Comparison of ENCODE assay signal across 8 cellular contexts in the genomic region with DNA sequence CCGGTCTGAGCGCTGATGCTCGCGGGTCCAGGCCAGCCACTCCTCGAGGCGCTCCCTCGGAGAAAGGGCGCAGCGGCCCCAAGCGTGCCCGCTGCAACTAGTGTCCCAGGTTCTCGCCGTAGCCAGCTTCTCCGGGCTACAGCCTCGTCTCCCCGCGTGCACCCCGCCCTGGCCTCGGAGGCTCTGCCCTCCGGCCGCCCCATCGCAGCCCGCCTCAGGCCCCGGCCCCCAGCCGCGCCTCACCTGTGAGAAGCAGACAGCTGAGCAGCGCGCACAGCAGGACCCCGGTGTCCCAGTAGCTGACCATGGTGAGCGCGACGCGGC. TPM values are rescaled to one million over a fixed set of nuclear protein-coding genes. Genes with fewer than 3 reads are reported as not detected.
DNase-seq lines count a peak whose midpoint lies in the region; ATAC-seq, FAIRE-seq and TF ChIP-seq lines count a peak whose summit lies in the region.

No MANE protein-coding gene starts in this region.

- no peaks in the 10 kb centered on the region for H3K36me3 ChIP-seq in small intestine (ENCODE audit: control insufficient read depth in 2 of 2, insufficient read depth in 2 of 2, low read length in 2 of 2)

- peaks cover 23 to 25% of the 10 kb centered on the region in 2 donors for H3K27me3 ChIP-seq in small intestine (ENCODE audit: control insufficient read depth in 2 of 2, insufficient read depth in 2 of 2, low read length in 2 of 2)

- FAIRE-seq in small intestine (lab: Jason Lieb, UNC) = no peak

- CTCF ChIA-PET in RWPE1 (lab: Yijun Ruan, JAX) = interaction anchor here (0.7 kb wide), 1 partner anchor 95 kb away, joined by 3 read pairs; no protein-coding TSS in a partner anchor

- no peaks in the 10 kb centered on the region for H3K4me1 ChIP-seq in small intestine (ENCODE audit: control insufficient read depth in 2 of 2, insufficient read depth in 1 of 2, low read depth in 1 of 2, low read length in 1 of 2)

- H3K4me3 ChIP-seq in small intestine (ENCODE audit: low read depth in 1 of 2, low read length in 2 of 2) = peak overlapping the region; percentile 22 to 47

- 1 to 3% (median 1%) methylated on average over 20 to 33 of the region's 33 CpGs for WGBS in small intestine, 3 donors

- DNase-seq in GM20000 (ENCODE audit: low spot score) (peak; percentile 66), left ventricle myocardium superior (peak; percentile 34), small intestine (no peak), RWPE1 (ENCODE audit: low spot score) (no peak), NCI-H524 treated with DMSO at 0.1 percent for 48 hours (lab: John Stamatoyannopoulos, UW) (no peak), left lobe of liver (ENCODE audit: low spot score) (no peak)

- no peaks in the 10 kb centered on the region for H3K9me3 ChIP-seq in small intestine (ENCODE audit: control insufficient read depth, low read depth)

- intact Hi-C loops in left ventricle myocardium superior (cut with micrococcal nuclease) = no loop called here

- ATAC-seq in SK-N-SH treated with all-trans-retinoic acid at 6 μM for 48 hours = peak; percentile 23
- peak; percentile 10 for ATAC-seq in left ventricle myocardium superior
- no peak for ATAC-seq in HG03342 (IDR thresholded peaks at IDR 0.05; ENCODE audit: unreplicated experiment)
- no peak for ATAC-seq in left lobe of liver

- no peak for TF ChIP-seq CTCF in GM20000 (IDR thresholded peaks at IDR 0.05; ENCODE audit: extremely low read depth, missing control alignments)
- TF ChIP-seq CTCF in RWPE1 (conservative IDR thresholded peaks at IDR 0.05; ENCODE audit: low read depth) = no peak

- H3K27ac ChIP-seq in small intestine (ENCODE audit: low read depth in 1 of 2, low read length in 1 of 2) (peak overlapping the region in 1 of 2 donors; percentile 54), RWPE1 (no peak overlapping the region)

- POLR2A ChIA-PET in RWPE1 (lab: Yijun Ruan, JAX; ENCODE audit: low non-redundant PET) = no interaction called here

TF ChIP-seq in SK-N-SH treated with all-trans-retinoic acid at 6 μM for 48 hours, 23 proteins besides CTCF, POLR2A, EP300 and RAD21:
- TF ChIP-seq, protein P1, sequence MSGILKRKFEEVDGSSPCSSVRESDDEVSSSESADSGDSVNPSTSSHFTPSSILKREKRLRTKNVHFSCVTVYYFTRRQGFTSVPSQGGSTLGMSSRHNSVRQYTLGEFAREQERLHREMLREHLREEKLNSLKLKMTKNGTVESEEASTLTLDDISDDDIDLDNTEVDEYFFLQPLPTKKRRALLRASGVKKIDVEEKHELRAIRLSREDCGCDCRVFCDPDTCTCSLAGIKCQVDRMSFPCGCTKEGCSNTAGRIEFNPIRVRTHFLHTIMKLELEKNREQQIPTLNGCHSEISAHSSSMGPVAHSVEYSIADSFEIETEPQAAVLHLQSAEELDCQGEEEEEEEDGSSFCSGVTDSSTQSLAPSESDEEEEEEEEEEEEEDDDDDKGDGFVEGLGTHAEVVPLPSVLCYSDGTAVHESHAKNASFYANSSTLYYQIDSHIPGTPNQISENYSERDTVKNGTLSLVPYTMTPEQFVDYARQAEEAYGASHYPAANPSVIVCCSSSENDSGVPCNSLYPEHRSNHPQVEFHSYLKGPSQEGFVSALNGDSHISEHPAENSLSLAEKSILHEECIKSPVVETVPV (CRISPR knock-in tag; IDR thresholded peaks at IDR 0.05) = no peak
- TF ChIP-seq ZFP30 (CRISPR knock-in tag; IDR thresholded peaks at IDR 0.05) (no peak), ZFP3 (CRISPR knock-in tag; IDR thresholded peaks at IDR 0.05) (no peak), ARNTL (CRISPR knock-in tag; IDR thresholded peaks at IDR 0.05; ENCODE audit: borderline replicate concordance, low read depth) (no peak), GLIS3 (CRISPR knock-in tag; IDR thresholded peaks at IDR 0.05) (no peak), CSDC2 (CRISPR knock-in tag; IDR thresholded peaks at IDR 0.05) (no peak), OSR1 (CRISPR knock-in tag; IDR thresholded peaks at IDR 0.05) (no peak), ZC3H10 (CRISPR knock-in tag; IDR thresholded peaks at IDR 0.05) (no peak), ZNF565 (CRISPR knock-in tag; conservative IDR thresholded peaks at IDR 0.05; ENCODE audit: low read depth) (no peak), PATZ1 (CRISPR knock-in tag; IDR thresholded peaks at IDR 0.05; ENCODE audit: borderline replicate concordance) (no peak)
- TF ChIP-seq, protein P2, sequence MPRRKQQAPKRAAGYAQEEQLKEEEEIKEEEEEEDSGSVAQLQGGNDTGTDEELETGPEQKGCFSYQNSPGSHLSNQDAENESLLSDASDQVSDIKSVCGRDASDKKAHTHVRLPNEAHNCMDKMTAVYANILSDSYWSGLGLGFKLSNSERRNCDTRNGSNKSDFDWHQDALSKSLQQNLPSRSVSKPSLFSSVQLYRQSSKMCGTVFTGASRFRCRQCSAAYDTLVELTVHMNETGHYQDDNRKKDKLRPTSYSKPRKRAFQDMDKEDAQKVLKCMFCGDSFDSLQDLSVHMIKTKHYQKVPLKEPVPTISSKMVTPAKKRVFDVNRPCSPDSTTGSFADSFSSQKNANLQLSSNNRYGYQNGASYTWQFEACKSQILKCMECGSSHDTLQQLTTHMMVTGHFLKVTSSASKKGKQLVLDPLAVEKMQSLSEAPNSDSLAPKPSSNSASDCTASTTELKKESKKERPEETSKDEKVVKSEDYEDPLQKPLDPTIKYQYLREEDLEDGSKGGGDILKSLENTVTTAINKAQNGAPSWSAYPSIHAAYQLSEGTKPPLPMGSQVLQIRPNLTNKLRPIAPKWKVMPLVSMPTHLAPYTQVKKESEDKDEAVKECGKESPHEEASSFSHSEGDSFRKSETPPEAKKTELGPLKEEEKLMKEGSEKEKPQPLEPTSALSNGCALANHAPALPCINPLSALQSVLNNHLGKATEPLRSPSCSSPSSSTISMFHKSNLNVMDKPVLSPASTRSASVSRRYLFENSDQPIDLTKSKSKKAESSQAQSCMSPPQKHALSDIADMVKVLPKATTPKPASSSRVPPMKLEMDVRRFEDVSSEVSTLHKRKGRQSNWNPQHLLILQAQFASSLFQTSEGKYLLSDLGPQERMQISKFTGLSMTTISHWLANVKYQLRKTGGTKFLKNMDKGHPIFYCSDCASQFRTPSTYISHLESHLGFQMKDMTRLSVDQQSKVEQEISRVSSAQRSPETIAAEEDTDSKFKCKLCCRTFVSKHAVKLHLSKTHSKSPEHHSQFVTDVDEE (CRISPR knock-in tag; IDR thresholded peaks at IDR 0.05) = no peak
- TF ChIP-seq, protein P3, sequence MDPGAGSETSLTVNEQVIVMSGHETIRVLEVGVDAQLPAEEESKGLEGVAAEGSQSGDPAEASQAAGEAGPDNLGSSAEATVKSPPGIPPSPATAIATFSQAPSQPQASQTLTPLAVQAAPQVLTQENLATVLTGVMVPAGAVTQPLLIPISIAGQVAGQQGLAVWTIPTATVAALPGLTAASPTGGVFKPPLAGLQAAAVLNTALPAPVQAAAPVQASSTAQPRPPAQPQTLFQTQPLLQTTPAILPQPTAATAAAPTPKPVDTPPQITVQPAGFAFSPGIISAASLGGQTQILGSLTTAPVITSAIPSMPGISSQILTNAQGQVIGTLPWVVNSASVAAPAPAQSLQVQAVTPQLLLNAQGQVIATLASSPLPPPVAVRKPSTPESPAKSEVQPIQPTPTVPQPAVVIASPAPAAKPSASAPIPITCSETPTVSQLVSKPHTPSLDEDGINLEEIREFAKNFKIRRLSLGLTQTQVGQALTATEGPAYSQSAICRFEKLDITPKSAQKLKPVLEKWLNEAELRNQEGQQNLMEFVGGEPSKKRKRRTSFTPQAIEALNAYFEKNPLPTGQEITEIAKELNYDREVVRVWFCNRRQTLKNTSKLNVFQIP (CRISPR knock-in tag; IDR thresholded peaks at IDR 0.05; ENCODE audit: borderline replicate concordance, low read depth) = no peak
- TF ChIP-seq, protein P4, sequence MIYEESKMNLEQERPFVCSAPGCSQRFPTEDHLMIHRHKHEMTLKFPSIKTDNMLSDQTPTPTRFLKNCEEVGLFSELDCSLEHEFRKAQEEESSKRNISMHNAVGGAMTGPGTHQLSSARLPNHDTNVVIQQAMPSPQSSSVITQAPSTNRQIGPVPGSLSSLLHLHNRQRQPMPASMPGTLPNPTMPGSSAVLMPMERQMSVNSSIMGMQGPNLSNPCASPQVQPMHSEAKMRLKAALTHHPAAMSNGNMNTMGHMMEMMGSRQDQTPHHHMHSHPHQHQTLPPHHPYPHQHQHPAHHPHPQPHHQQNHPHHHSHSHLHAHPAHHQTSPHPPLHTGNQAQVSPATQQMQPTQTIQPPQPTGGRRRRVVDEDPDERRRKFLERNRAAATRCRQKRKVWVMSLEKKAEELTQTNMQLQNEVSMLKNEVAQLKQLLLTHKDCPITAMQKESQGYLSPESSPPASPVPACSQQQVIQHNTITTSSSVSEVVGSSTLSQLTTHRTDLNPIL (CRISPR knock-in tag; IDR thresholded peaks at IDR 0.05; ENCODE audit: low read depth) = no peak

RNA-seq across cellular contexts. Expression of gene FLT1, which starts 0.4 kb away (rescaled TPM):
- total RNA-seq in left ventricle myocardium superior = 46.1 TPM
- 1 to 10 TPM in 1 of 3 donors, under 1 TPM in 2; 0.45 to 8.8 (median 0.81) TPM for polyA plus RNA-seq in small intestine
- 12.6 TPM for total RNA-seq in left lobe of liver

Comparison
In these comparisons a context has a peak if more than half of its experiments do, and no peak if none do; other contexts are left out.
1. DNase-seq: peak in GM20000 (single experiment) and left ventricle myocardium superior (single experiment); none in small intestine (single experiment), RWPE1 (single experiment), NCI-H524 treated with DMSO at 0.1 percent for 48 hours (single experiment) and left lobe of liver (single experiment).
2. ATAC-seq: peak in SK-N-SH treated with all-trans-retinoic acid at 6 μM for 48 hours (single experiment) and left ventricle myocardium superior (single experiment); none in HG03342 (single experiment) and left lobe of liver (single experiment).